Comparison of ENCODE assay signal across 8 cellular contexts in the genomic region with DNA sequence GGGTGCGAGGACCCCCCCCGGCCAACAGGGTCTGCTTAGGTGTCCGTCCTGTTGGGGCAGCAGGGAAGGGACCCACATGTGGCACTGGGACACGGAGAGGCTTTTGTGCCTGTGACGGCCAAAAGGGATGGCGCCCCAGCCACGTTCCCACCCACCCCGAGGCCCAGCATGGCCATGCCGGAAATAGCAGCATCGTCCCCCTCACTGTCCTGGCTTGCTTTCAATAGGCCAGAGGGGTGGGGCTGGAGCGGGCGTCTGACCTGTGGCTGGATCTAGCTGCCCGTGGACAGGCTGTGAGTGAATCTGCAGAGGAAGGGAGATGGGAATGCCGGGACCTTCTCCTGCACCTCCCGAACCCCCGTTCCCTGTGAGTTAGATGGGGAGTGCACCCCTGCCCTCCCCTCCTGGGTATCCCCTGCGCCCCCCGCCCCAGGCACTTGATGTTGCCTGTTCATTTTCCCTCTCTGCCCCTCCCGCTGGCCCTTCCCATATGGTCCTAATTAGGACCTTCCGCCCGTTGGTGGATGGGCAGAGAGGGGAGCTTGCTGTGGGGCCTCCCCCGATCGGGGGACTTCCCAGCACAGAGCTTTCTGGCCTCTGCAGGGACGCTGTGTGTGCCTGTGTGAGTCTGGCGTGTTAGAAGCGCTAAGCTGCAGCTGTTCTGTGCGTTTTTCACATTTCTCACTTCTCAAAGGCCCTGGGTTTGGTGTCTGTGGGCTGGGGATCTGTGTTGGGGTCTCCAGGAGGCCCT.
DNase-seq lines count a peak whose midpoint lies in the region; ATAC-seq and TF ChIP-seq lines count a peak whose summit lies in the region.

No MANE protein-coding gene starts in this region.

- in situ Hi-C loops in brain microvascular endothelial cell (cut with HindIII; ENCODE audit: low pct_ligation_motif_present, low sequenced_read_pairs) = no loop called here
- in situ Hi-C loops in HAP-1 (cut with MboI; ENCODE audit: low sequenced_read_pairs) = no loop called here
- in situ Hi-C loops in KBM-7 (cut with MboI; ENCODE audit: low pct_unique_long_range_greater_than_20kb, low sequenced_read_pairs) = no loop called here

- peaks cover 68 to 98% (median 92%) of the 10 kb centered on the region in 3 donors for H3K4me1 Mint-ChIP-seq in naive B cell

- H3K4me1 ChIP-seq in BLaER1 treated with 17β-estradiol and CSF1 and Interleukin-3, amounts not matched to agents 10 nM and 100 nM = peaks cover 100% of the 10 kb centered on the region in 10 experiments
- H3K4me1 ChIP-seq in HAP-1 = no peaks in the 10 kb centered on the region

- no peaks in the 10 kb centered on the region for H3K27me3 Mint-ChIP-seq in naive B cell

- no peaks in the 10 kb centered on the region for H3K36me3 Mint-ChIP-seq in naive B cell

- DNase-seq in brain microvascular endothelial cell (peak; percentile 64), naive B cell (no peak), COLO829 (ENCODE audit: low spot score) (no peak), HAP-1 (ENCODE audit: low spot score in 2 of 2) (no peak), KBM-7 (no peak)

- peak overlapping the region in 6 of 10 experiments; percentile 15 to 48 (median 36); a peak in 7 of 20 replicates for H3K4me3 ChIP-seq in BLaER1 treated with 17β-estradiol and CSF1 and Interleukin-3, amounts not matched to agents 10 nM and 100 nM
- H3K4me3 ChIP-seq in brain microvascular endothelial cell (ENCODE audit: low read depth, low read length) (no peak overlapping the region), HAP-1 (no peak overlapping the region)

- H3K36me3 ChIP-seq in BLaER1 treated with 17β-estradiol and CSF1 and Interleukin-3, amounts not matched to agents 10 nM and 100 nM = peaks cover 0 to 13% (median 0%) of the 10 kb centered on the region in 11 experiments; a peak in 5 of 22 replicates
- H3K36me3 ChIP-seq in brain microvascular endothelial cell (replicated peaks) = peaks cover 9% of the 10 kb centered on the region
- H3K36me3 ChIP-seq in HAP-1 (replicated peaks) = peaks cover 4% of the 10 kb centered on the region; the same call in 1 of the 2 replicates

- H3K9me3 Mint-ChIP-seq in naive B cell = no peaks in the 10 kb centered on the region

- H3K27ac ChIP-seq in BLaER1 treated with 17β-estradiol and CSF1 and Interleukin-3, amounts not matched to agents 10 nM and 100 nM = peak overlapping the region in 8 of 11 experiments; percentile 48 to 100 (median 98); a peak in 16 of 22 replicates
- H3K27ac ChIP-seq in brain microvascular endothelial cell = peak overlapping the region; percentile 76

- peaks cover 0 to 100% (median 22%) of the 10 kb centered on the region in 11 experiments; a peak in 12 of 22 replicates for H4K20me1 ChIP-seq in BLaER1 treated with 17β-estradiol and CSF1 and Interleukin-3, amounts not matched to agents 10 nM and 100 nM

- ATAC-seq in HG02759 (IDR thresholded peaks at IDR 0.05; ENCODE audit: unreplicated experiment) (peak; percentile 38), naive B cell (ENCODE audit: low read depth in 2 of 2) (peak; percentile 54 to 60), GM18909 (IDR thresholded peaks at IDR 0.05; ENCODE audit: poor library complexity, unreplicated experiment) (no peak)

- H3K27me3 ChIP-seq in BLaER1 treated with 17β-estradiol and CSF1 and Interleukin-3, amounts not matched to agents 10 nM and 100 nM = peaks cover 0 to 8% (median 0%) of the 10 kb centered on the region in 11 experiments; a peak in 2 of 22 replicates
- no peaks in the 10 kb centered on the region for H3K27me3 ChIP-seq in brain microvascular endothelial cell (replicated peaks)
- no peaks in the 10 kb centered on the region for H3K27me3 ChIP-seq in HAP-1 (ENCODE audit: low read depth)

- no peak for TF ChIP-seq CTCF in brain microvascular endothelial cell (IDR thresholded peaks at IDR 0.05; ENCODE audit: low read depth, low read length, missing control alignments)

- H3K4me2 ChIP-seq in BLaER1 treated with 17β-estradiol and CSF1 and Interleukin-3, amounts not matched to agents 10 nM and 100 nM = peak overlapping the region; percentile 90 to 100 (median 98)

- no peaks in the 10 kb centered on the region for H3K9me3 ChIP-seq in BLaER1 treated with 17β-estradiol and CSF1 and Interleukin-3, amounts not matched to agents 10 nM and 100 nM (replicated peaks in 1 of 11)
- H3K9me3 ChIP-seq in HAP-1 = no peaks in the 10 kb centered on the region

- H3K4me3 Mint-ChIP-seq in naive B cell = peak overlapping the region in 7 of 8 donors; percentile 59 to 89 (median 69)

- peak overlapping the region in 9 of 11 experiments; percentile 5 to 95 (median 88); a peak in 16 of 22 replicates for H3K9ac ChIP-seq in BLaER1 treated with 17β-estradiol and CSF1 and Interleukin-3, amounts not matched to agents 10 nM and 100 nM

- peak overlapping the region in 5 of 6 donors; percentile 57 to 97 (median 91) for H3K27ac Mint-ChIP-seq in naive B cell

Comparison
In these comparisons a context has a peak if more than half of its experiments do, and no peak if none do; other contexts are left out.
1. H3K4me3 ChIP-seq: peak in BLaER1 treated with 17β-estradiol and CSF1 and Interleukin-3, amounts not matched to agents 10 nM and 100 nM (6 of 10); none in brain microvascular endothelial cell (single experiment) and HAP-1 (single experiment).